1 cellular context compared by ENCODE assay signal in the genomic region with DNA sequence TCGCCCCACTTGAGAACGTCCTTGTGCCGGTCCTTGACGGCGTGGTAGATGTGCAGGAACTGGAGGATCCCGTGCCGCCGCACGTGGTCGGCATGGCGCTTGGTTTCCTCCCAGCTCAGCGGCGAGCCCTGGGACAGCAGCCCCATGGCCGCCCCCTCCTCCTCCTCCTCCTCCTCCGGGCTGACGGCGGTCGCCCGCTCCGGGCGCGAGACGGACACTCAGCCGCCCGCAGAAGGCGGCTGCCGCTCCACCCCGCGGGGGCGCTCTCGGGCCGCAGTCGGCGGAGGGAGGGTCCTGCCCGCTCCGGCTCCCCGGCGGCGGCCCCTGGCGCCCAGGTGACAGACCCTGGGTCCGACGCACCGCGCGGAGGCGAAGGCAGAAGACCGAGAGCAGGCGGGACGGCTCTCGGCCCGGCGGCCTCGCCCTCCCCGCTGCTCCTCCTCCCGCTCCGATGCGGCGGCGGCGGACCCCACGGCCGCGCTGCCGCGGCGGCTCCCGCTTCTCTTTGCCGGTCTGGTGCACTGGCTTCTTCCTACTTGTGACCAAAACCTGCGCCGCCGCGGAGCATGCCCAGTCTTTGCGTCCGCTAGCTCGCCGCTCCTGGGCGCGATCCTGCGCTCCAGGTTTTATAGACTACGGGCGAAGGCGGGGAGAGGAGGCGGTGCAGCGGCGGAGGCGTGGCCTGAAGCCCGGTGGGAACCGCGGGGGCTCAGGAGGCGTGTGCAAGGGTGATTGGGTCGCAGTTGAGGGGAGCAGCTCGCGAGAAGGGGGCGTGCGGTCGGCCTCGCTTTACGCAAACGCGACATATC.
A peak's percentile ranks its signal among the peaks of the same experiment; 100 is the strongest.
TF ChIP-seq lines count a peak whose summit lies in the region.

A gene (minus strand): TSS at position 602 of the 809 bp plus-strand sequence. CDS start 456 bp downstream, at position 146.

TF ChIP-seq in K562, 482 proteins besides CTCF, POLR2A, EP300 and RAD21 (continued from another document and continues in another):
- no peak for TF ChIP-seq TAF15 (IDR thresholded peaks at IDR 0.05; ENCODE audit: low read depth, low read length)
- TF ChIP-seq SPI1 (IDR thresholded peaks at IDR 0.05; ENCODE audit: borderline replicate concordance, low read depth, low read length): no peak
- TF ChIP-seq ZNF23 (CRISPR knock-in tag; IDR thresholded peaks at IDR 0.05): no peak
- no peak for TF ChIP-seq ZNF551 (CRISPR knock-in tag; IDR thresholded peaks at IDR 0.05)
- peak; percentile 63 for TF ChIP-seq MYC (IDR thresholded peaks at IDR 0.05; ENCODE audit: low read depth, low read length)
- TF ChIP-seq MYC (CRISPR knock-in tag; IDR thresholded peaks at IDR 0.05; ENCODE audit: borderline replicate concordance, low read depth): no peak
- no peak for TF ChIP-seq ZNF778 (CRISPR knock-in tag; IDR thresholded peaks at IDR 0.05)
- TF ChIP-seq, protein P1, sequence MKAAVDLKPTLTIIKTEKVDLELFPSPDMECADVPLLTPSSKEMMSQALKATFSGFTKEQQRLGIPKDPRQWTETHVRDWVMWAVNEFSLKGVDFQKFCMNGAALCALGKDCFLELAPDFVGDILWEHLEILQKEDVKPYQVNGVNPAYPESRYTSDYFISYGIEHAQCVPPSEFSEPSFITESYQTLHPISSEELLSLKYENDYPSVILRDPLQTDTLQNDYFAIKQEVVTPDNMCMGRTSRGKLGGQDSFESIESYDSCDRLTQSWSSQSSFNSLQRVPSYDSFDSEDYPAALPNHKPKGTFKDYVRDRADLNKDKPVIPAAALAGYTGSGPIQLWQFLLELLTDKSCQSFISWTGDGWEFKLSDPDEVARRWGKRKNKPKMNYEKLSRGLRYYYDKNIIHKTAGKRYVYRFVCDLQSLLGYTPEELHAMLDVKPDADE (conservative IDR thresholded peaks at IDR 0.05; ENCODE audit: control insufficient read depth, low read depth, low read length): peak; percentile 59; the same call in 1 of the 2 replicates
- TF ChIP-seq HOXB6 (CRISPR knock-in tag; IDR thresholded peaks at IDR 0.05; ENCODE audit: borderline replicate concordance): no peak
- TF ChIP-seq, protein P2, sequence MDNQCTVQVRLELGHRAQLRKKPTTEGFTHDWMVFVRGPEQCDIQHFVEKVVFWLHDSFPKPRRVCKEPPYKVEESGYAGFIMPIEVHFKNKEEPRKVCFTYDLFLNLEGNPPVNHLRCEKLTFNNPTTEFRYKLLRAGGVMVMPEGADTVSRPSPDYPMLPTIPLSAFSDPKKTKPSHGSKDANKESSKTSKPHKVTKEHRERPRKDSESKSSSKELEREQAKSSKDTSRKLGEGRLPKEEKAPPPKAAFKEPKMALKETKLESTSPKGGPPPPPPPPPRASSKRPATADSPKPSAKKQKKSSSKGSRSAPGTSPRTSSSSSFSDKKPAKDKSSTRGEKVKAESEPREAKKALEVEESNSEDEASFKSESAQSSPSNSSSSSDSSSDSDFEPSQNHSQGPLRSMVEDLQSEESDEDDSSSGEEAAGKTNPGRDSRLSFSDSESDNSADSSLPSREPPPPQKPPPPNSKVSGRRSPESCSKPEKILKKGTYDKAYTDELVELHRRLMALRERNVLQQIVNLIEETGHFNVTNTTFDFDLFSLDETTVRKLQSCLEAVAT (IDR thresholded peaks at IDR 0.05): 0 out of 4 replicates have a peak, but pooled peaks of 1 of the 2 experiments have one; percentile 14
- 0 out of 2 replicates have a peak, but pooled peaks have one; percentile 29 for TF ChIP-seq ZSCAN32 (CRISPR knock-in tag; IDR thresholded peaks at IDR 0.05)
- TF ChIP-seq FOSL1 (tag; conservative IDR thresholded peaks at IDR 0.05): peak; percentile 40
- TF ChIP-seq POLR3G (IDR thresholded peaks at IDR 0.05; ENCODE audit: extremely low read depth, insufficient read length, insufficient replicate concordance): no peak
- TF ChIP-seq JUND (IDR thresholded peaks at IDR 0.05; ENCODE audit: borderline replicate concordance, low read depth, low read length): peak; percentile 72
- TF ChIP-seq JUND (tag; IDR thresholded peaks at IDR 0.05; ENCODE audit: borderline replicate concordance, low read depth, low read length): peak; percentile 3; the same call in 1 of the 3 replicates
- TF ChIP-seq FOXM1 (IDR thresholded peaks at IDR 0.05; ENCODE audit: low read depth): peak; percentile 82
- TF ChIP-seq FOXM1 (CRISPR knock-in tag; IDR thresholded peaks at IDR 0.05; ENCODE audit: low read depth): no peak
- TF ChIP-seq ARID2 (IDR thresholded peaks at IDR 0.05): no peak
- no peak for TF ChIP-seq ZC3H4 (CRISPR knock-in tag; IDR thresholded peaks at IDR 0.05; ENCODE audit: borderline replicate concordance)
- peak; percentile 94 for TF ChIP-seq GATAD2B (IDR thresholded peaks at IDR 0.05; ENCODE audit: borderline replicate concordance)
- TF ChIP-seq HDAC6 (IDR thresholded peaks at IDR 0.05; ENCODE audit: low read depth, low read length): no peak
- no peak for TF ChIP-seq ZNF232 (CRISPR knock-in tag; IDR thresholded peaks at IDR 0.05)
- no peak for TF ChIP-seq SMARCE1 (IDR thresholded peaks at IDR 0.05)
- TF ChIP-seq POLR3A (IDR thresholded peaks at IDR 0.05; ENCODE audit: borderline replicate concordance, extremely low read depth, insufficient read depth, insufficient read length): no peak
- TF ChIP-seq, protein P3, sequence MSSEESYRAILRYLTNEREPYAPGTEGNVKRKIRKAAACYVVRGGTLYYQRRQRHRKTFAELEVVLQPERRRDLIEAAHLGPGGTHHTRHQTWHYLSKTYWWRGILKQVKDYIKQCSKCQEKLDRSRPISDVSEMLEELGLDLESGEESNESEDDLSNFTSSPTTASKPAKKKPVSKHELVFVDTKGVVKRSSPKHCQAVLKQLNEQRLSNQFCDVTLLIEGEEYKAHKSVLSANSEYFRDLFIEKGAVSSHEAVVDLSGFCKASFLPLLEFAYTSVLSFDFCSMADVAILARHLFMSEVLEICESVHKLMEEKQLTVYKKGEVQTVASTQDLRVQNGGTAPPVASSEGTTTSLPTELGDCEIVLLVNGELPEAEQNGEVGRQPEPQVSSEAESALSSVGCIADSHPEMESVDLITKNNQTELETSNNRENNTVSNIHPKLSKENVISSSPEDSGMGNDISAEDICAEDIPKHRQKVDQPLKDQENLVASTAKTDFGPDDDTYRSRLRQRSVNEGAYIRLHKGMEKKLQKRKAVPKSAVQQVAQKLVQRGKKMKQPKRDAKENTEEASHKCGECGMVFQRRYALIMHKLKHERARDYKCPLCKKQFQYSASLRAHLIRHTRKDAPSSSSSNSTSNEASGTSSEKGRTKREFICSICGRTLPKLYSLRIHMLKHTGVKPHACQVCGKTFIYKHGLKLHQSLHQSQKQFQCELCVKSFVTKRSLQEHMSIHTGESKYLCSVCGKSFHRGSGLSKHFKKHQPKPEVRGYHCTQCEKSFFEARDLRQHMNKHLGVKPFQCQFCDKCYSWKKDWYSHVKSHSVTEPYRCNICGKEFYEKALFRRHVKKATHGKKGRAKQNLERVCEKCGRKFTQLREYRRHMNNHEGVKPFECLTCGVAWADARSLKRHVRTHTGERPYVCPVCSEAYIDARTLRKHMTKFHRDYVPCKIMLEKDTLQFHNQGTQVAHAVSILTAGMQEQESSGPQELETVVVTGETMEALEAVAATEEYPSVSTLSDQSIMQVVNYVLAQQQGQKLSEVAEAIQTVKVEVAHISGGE (CRISPR knock-in tag; IDR thresholded peaks at IDR 0.05): no peak
- TF ChIP-seq, protein P4, sequence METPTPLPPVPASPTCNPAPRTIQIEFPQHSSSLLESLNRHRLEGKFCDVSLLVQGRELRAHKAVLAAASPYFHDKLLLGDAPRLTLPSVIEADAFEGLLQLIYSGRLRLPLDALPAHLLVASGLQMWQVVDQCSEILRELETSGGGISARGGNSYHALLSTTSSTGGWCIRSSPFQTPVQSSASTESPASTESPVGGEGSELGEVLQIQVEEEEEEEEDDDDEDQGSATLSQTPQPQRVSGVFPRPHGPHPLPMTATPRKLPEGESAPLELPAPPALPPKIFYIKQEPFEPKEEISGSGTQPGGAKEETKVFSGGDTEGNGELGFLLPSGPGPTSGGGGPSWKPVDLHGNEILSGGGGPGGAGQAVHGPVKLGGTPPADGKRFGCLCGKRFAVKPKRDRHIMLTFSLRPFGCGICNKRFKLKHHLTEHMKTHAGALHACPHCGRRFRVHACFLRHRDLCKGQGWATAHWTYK (CRISPR knock-in tag; IDR thresholded peaks at IDR 0.05): no peak; the same call in 1 of the 2 replicates
- TF ChIP-seq TAF1 (IDR thresholded peaks at IDR 0.05; ENCODE audit: control insufficient read depth, extremely low read depth, insufficient read depth, low read length, severe bottlenecking): peak; percentile 76
- TF ChIP-seq POLR2B (IDR thresholded peaks at IDR 0.05; ENCODE audit: low read depth, partially characterized antibody): peak; percentile 42
- TF ChIP-seq NR1H2 (CRISPR knock-in tag; IDR thresholded peaks at IDR 0.05): no peak
- no peak for TF ChIP-seq ZC3H11A (IDR thresholded peaks at IDR 0.05; ENCODE audit: low read depth, low read length)
- TF ChIP-seq ZNF212 (CRISPR knock-in tag; IDR thresholded peaks at IDR 0.05): no peak
- TF ChIP-seq, protein P5, sequence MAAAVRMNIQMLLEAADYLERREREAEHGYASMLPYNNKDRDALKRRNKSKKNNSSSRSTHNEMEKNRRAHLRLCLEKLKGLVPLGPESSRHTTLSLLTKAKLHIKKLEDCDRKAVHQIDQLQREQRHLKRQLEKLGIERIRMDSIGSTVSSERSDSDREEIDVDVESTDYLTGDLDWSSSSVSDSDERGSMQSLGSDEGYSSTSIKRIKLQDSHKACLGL (CRISPR knock-in tag; IDR thresholded peaks at IDR 0.05; ENCODE audit: borderline replicate concordance, poor library complexity, severe bottlenecking): no peak
- peak; percentile 84 for TF ChIP-seq SIN3B (IDR thresholded peaks at IDR 0.05; ENCODE audit: low read depth)
- no peak for TF ChIP-seq SMAD3 (CRISPR knock-in tag; conservative IDR thresholded peaks at IDR 0.05)
- TF ChIP-seq ETV1 (tag; conservative IDR thresholded peaks at IDR 0.05; ENCODE audit: low read depth): no peak
- no peak for TF ChIP-seq HLTF (IDR thresholded peaks at IDR 0.05)
- TF ChIP-seq, protein P6, sequence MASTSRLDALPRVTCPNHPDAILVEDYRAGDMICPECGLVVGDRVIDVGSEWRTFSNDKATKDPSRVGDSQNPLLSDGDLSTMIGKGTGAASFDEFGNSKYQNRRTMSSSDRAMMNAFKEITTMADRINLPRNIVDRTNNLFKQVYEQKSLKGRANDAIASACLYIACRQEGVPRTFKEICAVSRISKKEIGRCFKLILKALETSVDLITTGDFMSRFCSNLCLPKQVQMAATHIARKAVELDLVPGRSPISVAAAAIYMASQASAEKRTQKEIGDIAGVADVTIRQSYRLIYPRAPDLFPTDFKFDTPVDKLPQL (IDR thresholded peaks at IDR 0.05; ENCODE audit: extremely low read depth, insufficient read length): no peak
- TF ChIP-seq GTF2F1 (IDR thresholded peaks at IDR 0.05; ENCODE audit: low read depth, low read length): peak; percentile 66; the same call in 1 of the 2 replicates
- TF ChIP-seq NRF1 (conservative IDR thresholded peaks at IDR 0.05 in 1 of 2, IDR thresholded peaks at IDR 0.05 in 1 of 2): peak; percentile 91 to 92
- no peak for TF ChIP-seq MCM5 (IDR thresholded peaks at IDR 0.05; ENCODE audit: low read depth)
- peak; percentile 78; the same call in 1 of the 2 replicates for TF ChIP-seq ZNF282 (CRISPR knock-in tag; IDR thresholded peaks at IDR 0.05)
- peak; percentile 91; the same call in 1 of the 2 replicates for TF ChIP-seq MTA3 (IDR thresholded peaks at IDR 0.05; ENCODE audit: borderline replicate concordance)
- TF ChIP-seq RBM22 (IDR thresholded peaks at IDR 0.05; ENCODE audit: low read depth, low read length, poor library complexity, severe bottlenecking): no peak
- TF ChIP-seq NCOA4 (IDR thresholded peaks at IDR 0.05; ENCODE audit: partially characterized antibody): no peak
- no peak for TF ChIP-seq ZNF668 (CRISPR knock-in tag; IDR thresholded peaks at IDR 0.05)
- TF ChIP-seq, protein P7, sequence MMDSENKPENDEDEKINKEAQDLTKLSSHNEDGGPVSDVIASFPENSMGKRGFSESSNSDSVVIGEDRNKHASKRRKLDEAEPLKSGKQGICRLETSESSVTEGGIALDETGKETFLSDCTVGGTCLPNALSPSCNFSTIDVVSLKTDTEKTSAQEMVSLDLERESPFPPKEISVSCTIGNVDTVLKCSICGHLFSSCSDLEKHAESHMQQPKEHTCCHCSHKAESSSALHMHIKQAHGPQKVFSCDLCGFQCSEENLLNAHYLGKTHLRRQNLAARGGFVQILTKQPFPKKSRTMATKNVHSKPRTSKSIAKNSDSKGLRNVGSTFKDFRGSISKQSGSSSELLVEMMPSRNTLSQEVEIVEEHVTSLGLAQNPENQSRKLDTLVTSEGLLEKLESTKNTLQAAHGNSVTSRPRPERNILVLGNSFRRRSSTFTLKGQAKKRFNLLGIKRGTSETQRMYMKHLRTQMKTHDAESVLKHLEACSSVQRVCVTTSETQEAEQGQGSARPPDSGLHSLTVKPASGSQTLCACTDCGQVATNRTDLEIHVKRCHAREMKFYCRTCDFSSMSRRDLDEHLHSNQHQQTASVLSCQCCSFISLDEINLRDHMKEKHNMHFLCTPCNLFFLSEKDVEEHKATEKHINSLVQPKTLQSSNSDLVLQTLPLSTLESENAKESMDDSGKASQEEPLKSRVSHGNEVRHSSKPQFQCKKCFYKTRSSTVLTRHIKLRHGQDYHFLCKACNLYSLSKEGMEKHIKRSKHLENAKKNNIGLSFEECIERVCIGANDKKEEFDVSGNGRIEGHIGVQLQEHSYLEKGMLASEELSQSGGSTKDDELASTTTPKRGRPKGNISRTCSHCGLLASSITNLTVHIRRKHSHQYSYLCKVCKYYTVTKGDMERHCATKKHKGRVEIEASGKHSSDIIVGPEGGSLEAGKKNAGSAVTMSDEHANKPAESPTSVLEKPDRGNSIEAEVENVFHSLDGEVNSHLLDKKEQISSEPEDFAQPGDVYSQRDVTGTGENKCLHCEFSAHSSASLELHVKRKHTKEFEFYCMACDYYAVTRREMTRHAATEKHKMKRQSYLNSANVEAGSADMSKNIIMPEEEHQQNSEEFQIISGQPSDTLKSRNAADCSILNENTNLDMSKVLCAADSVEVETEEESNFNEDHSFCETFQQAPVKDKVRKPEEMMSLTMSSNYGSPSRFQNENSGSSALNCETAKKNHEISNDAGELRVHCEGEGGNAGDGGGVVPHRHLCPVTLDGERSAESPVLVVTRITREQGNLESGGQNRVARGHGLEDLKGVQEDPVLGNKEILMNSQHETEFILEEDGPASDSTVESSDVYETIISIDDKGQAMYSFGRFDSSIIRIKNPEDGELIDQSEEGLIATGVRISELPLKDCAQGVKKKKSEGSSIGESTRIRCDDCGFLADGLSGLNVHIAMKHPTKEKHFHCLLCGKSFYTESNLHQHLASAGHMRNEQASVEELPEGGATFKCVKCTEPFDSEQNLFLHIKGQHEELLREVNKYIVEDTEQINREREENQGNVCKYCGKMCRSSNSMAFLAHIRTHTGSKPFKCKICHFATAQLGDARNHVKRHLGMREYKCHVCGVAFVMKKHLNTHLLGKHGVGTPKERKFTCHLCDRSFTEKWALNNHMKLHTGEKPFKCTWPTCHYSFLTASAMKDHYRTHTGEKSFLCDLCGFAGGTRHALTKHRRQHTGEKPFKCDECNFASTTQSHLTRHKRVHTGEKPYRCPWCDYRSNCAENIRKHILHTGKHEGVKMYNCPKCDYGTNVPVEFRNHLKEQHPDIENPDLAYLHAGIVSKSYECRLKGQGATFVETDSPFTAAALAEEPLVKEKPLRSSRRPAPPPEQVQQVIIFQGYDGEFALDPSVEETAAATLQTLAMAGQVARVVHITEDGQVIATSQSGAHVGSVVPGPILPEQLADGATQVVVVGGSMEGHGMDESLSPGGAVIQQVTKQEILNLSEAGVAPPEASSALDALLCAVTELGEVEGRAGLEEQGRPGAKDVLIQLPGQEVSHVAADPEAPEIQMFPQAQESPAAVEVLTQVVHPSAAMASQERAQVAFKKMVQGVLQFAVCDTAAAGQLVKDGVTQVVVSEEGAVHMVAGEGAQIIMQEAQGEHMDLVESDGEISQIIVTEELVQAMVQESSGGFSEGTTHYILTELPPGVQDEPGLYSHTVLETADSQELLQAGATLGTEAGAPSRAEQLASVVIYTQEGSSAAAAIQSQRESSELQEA (IDR thresholded peaks at IDR 0.05; ENCODE audit: low read depth): no peak
- no peak for TF ChIP-seq KHSRP (IDR thresholded peaks at IDR 0.05)
- TF ChIP-seq HNRNPUL1 (IDR thresholded peaks at IDR 0.05; ENCODE audit: low read length): no peak
